Comparison of ENCODE assay signal across 8 cellular contexts in genomic region chr4:76704133-76704881, GRCh38.
DNase-seq lines count a peak whose midpoint lies in the region; TF ChIP-seq lines count a peak whose summit lies in the region.

No MANE protein-coding gene starts in this region.

- no peaks in the 10 kb centered on the region for H3K9me3 ChIP-seq in SJCRH30 (replicated peaks)

- H3K27ac Mint-ChIP-seq in nephron progenitor cell: peak overlapping the region; percentile 52

- peaks cover 77% of the 10 kb centered on the region for H3K4me1 Mint-ChIP-seq in nephron progenitor cell

- H3K4me1 ChIP-seq in SJCRH30: peaks cover 40% of the 10 kb centered on the region

- no peaks in the 10 kb centered on the region for H3K36me3 ChIP-seq in SJCRH30

- H3K9me3 Mint-ChIP-seq in nephron progenitor cell: no peaks in the 10 kb centered on the region

- H3K27ac ChIP-seq in SJCRH30: peak overlapping the region; percentile 41; the same call in 1 of the 2 replicates

- peak; percentile 67 for DNase-seq in EL
- peak; percentile 37 to 64 for DNase-seq in SJCRH30
- peak; percentile 63 for DNase-seq in fibroblast of the conjunctiva (ENCODE audit: low read depth)
- DNase-seq in nephron progenitor cell: no peak
- DNase-seq in HK-2 (ENCODE audit: unreplicated experiment): no peak
- DNase-seq in NCI-H1436 (lab: John Stamatoyannopoulos, UW): no peak
- no peak for DNase-seq in activated CD4-positive, alpha-beta T cell treated with anti-CD3 and anti-CD28 coated beads, Interleukin-2, amount 50 U/mL, for 48 hours
- no peak for DNase-seq in HuH-7 (ENCODE audit: low spot score)

- no peak overlapping the region for H3K4me3 Mint-ChIP-seq in nephron progenitor cell

- no peak overlapping the region for H3K4me3 ChIP-seq in SJCRH30

- peaks cover 76% of the 10 kb centered on the region for H3K36me3 Mint-ChIP-seq in nephron progenitor cell (ENCODE audit: low read depth)

- peaks cover 4% of the 10 kb centered on the region for H3K27me3 Mint-ChIP-seq in nephron progenitor cell (ENCODE audit: low read depth, poor library complexity)

- no peak for TF ChIP-seq CTCF in nephron progenitor cell (IDR thresholded peaks at IDR 0.05)

- no peaks in the 10 kb centered on the region for H3K27me3 ChIP-seq in SJCRH30

Comparison
In these comparisons a context has a peak if more than half of its experiments do, and no peak if none do; other contexts are left out.
1. DNase-seq: peak in EL (single experiment), SJCRH30 (2 of 2) and fibroblast of the conjunctiva (single experiment); none in nephron progenitor cell (single experiment), HK-2 (single experiment), NCI-H1436 (single experiment), activated CD4-positive, alpha-beta T cell treated with anti-CD3 and anti-CD28 coated beads, Interleukin-2, amount 50 U/mL, for 48 hours (0 of 2) and HuH-7 (single experiment).